In genomic region chr1:41566969-41567368, GRCh38 we compare ENCODE assay signal across 1 cellular context.
TF ChIP-seq lines count a peak whose summit lies in the region.

No MANE protein-coding gene starts in this region.

TF ChIP-seq in H1, 55 proteins besides CTCF, POLR2A, EP300 and RAD21:
- TF ChIP-seq USF2 (IDR thresholded peaks at IDR 0.05; ENCODE audit: low read length), result no peak
- peak; percentile 31 for TF ChIP-seq CHD7 (IDR thresholded peaks at IDR 0.05; ENCODE audit: insufficient replicate concordance, low read length)
TF ChIP-seq in H1: peak in this region for 1.
